ENCODE assay signal across 8 cellular contexts in the genomic region with DNA sequence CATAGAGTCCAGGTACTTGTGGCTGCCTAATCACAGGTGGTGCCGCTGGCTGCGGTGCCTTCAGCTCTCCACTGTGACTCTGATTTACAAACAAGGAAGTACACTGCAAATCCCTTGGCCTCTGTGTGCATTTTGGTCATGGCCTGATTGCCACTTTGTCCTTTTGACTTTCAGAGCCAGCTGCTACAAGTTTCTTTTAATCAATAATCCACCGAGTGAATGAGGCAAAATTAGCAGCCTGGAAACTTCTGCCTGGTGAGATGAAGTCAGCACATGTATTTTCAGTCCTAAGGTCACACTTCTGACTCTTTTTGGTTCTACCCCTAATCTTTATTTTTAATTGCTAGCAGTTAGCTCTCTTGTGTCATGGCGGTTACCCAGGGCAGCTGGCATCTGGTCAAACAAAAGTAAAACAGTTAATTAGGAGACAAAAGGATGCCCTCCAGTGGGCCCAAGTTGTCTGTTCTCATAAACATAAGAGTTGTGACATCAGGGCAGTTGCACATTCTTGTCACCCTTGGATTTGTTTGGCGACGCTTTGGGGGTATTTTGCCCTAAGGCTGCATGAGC.
DNase-seq lines count a peak whose midpoint lies in the region; ATAC-seq and TF ChIP-seq lines count a peak whose summit lies in the region.

No MANE protein-coding gene starts in this region.

- H3K27me3 Mint-ChIP-seq in stimulated activated naive B cell treated with anti-CD40 and anti-IgM and Interleukin-4, amounts not matched to agents 10 μg/mL and 1 μg/mL and 100 μg/mL, for 72 hours, result peaks cover 8 to 20% of the 10 kb centered on the region in 2 donors
- H3K27me3 Mint-ChIP-seq in natural killer cell (ENCODE audit: low read depth in 2 of 2), result peaks cover 0 to 5% of the 10 kb centered on the region in 2 donors

- TF ChIP-seq CTCF in choroid plexus epithelial cell (conservative IDR thresholded peaks at IDR 0.05; ENCODE audit: low read depth, low read length), result peak; percentile 22
- no peak for TF ChIP-seq CTCF in natural killer cell (IDR thresholded peaks at IDR 0.05)

- peak overlapping the region; percentile 75 for H3K27ac Mint-ChIP-seq in stimulated activated naive B cell treated with anti-CD40 and anti-IgM and Interleukin-4, amounts not matched to agents 10 μg/mL and 1 μg/mL and 100 μg/mL, for 72 hours
- H3K27ac Mint-ChIP-seq in natural killer cell, result no peak overlapping the region

- POLR2A ChIA-PET in HEK293T (lab: Yijun Ruan, JAX), result no interaction called here

- no peak overlapping the region for H3K4me3 Mint-ChIP-seq in stimulated activated naive B cell treated with anti-CD40 and anti-IgM and Interleukin-4, amounts not matched to agents 10 μg/mL and 1 μg/mL and 100 μg/mL, for 72 hours
- no peak overlapping the region for H3K4me3 Mint-ChIP-seq in natural killer cell

- H3K4me1 Mint-ChIP-seq in stimulated activated naive B cell treated with anti-CD40 and anti-IgM and Interleukin-4, amounts not matched to agents 10 μg/mL and 1 μg/mL and 100 μg/mL, for 72 hours, result peaks cover 10 to 12% of the 10 kb centered on the region in 2 donors
- H3K4me1 Mint-ChIP-seq in natural killer cell, result no peaks in the 10 kb centered on the region

- intact Hi-C loops in natural killer cell (cut with micrococcal nuclease), result no loop called here

- CTCF ChIA-PET in HEK293T (lab: Yijun Ruan, JAX), result interaction anchor here (0.7 kb wide), 1 partner anchor 581 kb away, joined by 3 read pairs; no protein-coding TSS in a partner anchor

- DNase-seq in COLO668 (lab: John Stamatoyannopoulos, UW; ENCODE audit: unreplicated experiment), result peak; percentile 71
- peak; percentile 79 for DNase-seq in MV-4-11 (lab: John Stamatoyannopoulos, UW)
- DNase-seq in choroid plexus epithelial cell (ENCODE audit: low read depth), result peak; percentile 32
- DNase-seq in stimulated activated naive B cell treated with anti-CD40 and anti-IgM and Interleukin-4, amounts not matched to agents 10 μg/mL and 1 μg/mL and 100 μg/mL, for 72 hours, result peak; percentile 8
- no peak for DNase-seq in HEK293T (ENCODE audit: extremely low spot score)
- DNase-seq in natural killer cell, result no peak
- no peak for DNase-seq in HuH-7 (ENCODE audit: low spot score)

- H3K9me3 Mint-ChIP-seq in stimulated activated naive B cell treated with anti-CD40 and anti-IgM and Interleukin-4, amounts not matched to agents 10 μg/mL and 1 μg/mL and 100 μg/mL, for 72 hours, result no peaks in the 10 kb centered on the region
- H3K9me3 Mint-ChIP-seq in natural killer cell, result peaks cover 0 to 4% of the 10 kb centered on the region in 2 donors

- no peak overlapping the region for H3K4me3 ChIP-seq in choroid plexus epithelial cell (ENCODE audit: low read depth, low read length)

- no peaks in the 10 kb centered on the region for H3K36me3 Mint-ChIP-seq in stimulated activated naive B cell treated with anti-CD40 and anti-IgM and Interleukin-4, amounts not matched to agents 10 μg/mL and 1 μg/mL and 100 μg/mL, for 72 hours
- H3K36me3 Mint-ChIP-seq in natural killer cell, result no peaks in the 10 kb centered on the region

- ATAC-seq in GM19452 (IDR thresholded peaks at IDR 0.05; ENCODE audit: unreplicated experiment), result peak; percentile 70
- peak; percentile 76 to 77 for ATAC-seq in stimulated activated naive B cell treated with anti-CD40 and anti-IgM and Interleukin-4, amounts not matched to agents 10 μg/mL and 1 μg/mL and 100 μg/mL, for 72 hours (replicated peaks)
- no peak for ATAC-seq in natural killer cell

TF ChIP-seq in HEK293T, 16 proteins besides CTCF, POLR2A, EP300 and RAD21:
- TF ChIP-seq ELF4 (IDR thresholded peaks at IDR 0.05) (no peak), CTBP1 (IDR thresholded peaks at IDR 0.05; ENCODE audit: borderline replicate concordance) (no peak), L3MBTL2 (conservative IDR thresholded peaks at IDR 0.05) (no peak)
TF ChIP-seq in HEK293T: peak in this region for 0.

Comparison
In these comparisons a context has a peak if more than half of its experiments do, and no peak if none do; other contexts are left out.
1. DNase-seq: peak in COLO668 (single experiment), MV-4-11 (single experiment), choroid plexus epithelial cell (single experiment) and stimulated activated naive B cell treated with anti-CD40 and anti-IgM and Interleukin-4, amounts not matched to agents 10 μg/mL and 1 μg/mL and 100 μg/mL, for 72 hours (single experiment); none in HEK293T (single experiment), natural killer cell (single experiment) and HuH-7 (single experiment).
2. ATAC-seq: peak in GM19452 (single experiment) and stimulated activated naive B cell treated with anti-CD40 and anti-IgM and Interleukin-4, amounts not matched to agents 10 μg/mL and 1 μg/mL and 100 μg/mL, for 72 hours (2 of 2); none in natural killer cell (0 of 3).